Comparison of ENCODE assay signal across 24 cellular contexts in the genomic region with DNA sequence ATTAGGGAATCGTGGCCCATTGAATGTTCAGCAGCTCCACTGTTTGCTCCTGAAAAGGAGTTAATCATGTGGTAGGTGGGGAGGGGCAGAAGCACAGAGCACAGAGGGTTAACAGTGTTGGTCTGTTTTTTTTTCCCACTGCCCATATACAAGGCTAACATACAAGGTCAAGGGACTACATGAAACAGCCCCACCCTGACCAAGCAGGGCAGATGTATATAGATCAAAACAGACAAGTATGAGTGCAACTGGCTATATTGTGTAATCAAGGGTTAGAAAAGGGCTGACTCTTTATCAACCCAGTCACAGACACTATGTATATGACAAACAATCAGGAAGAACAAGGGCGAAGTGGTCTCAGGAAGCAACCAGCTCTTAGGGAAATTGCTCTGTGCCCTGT.
"Had no signal": no experiment of that assay in that cellular context is flagged by ENCODE, and none has a peak within 500 bp of the region (broad histone marks: within the 10 kb centered on the region; RNA-seq: fewer than 3 reads in every experiment).

No MANE protein-coding gene starts in this region.

- DNase-seq: activated CD4-positive, alpha-beta T cell treated with anti-CD3 and anti-CD28 coated beads for 4 hours; activated CD8-positive, alpha-beta memory T cell treated with anti-CD3 and anti-CD28 coated beads, Interleukin-2, amount 50 U/mL, for 48 hours; activated CD8-positive, alpha-beta T cell treated with anti-CD3 and anti-CD28 coated beads for 36 hours; activated effector memory CD4-positive, alpha-beta T cell treated with anti-CD3 and anti-CD28 coated beads, Interleukin-2, amount 50 U/mL, for 16 hours; activated naive CD4-positive, alpha-beta T cell treated with Interleukin-2 at 50 U/mL for 16 hours; activated naive CD8-positive, alpha-beta T cell treated with anti-CD3 and anti-CD28 coated beads, Interleukin-2, amount 50 U/mL, for 24 hours; activated T-cell treated with anti-CD3 and anti-CD28 coated beads, Interleukin-2, amount 50 U/mL, for 24 hours; amygdala; MG63; NCI-H1092 treated with DMSO at 0.1 percent for 48 hours; NCI-H1417 treated with DMSO at 0.1 percent for 48 hours; NCI-H2029; NCI-H2107; NCI-H2171 treated with DMSO at 0.1 percent for 48 hours; NCI-H226; NCI-H510A treated with DMSO at 0.1 percent for 48 hours; NCI-H69; NK-92 treated with Interleukin-12 subunit alpha and Interleukin-12 subunit beta, amount 100 ng/mL, for 24 hours; Peyer's patch; Right ventricle myocardium superior had no signal

- H3K4me3 ChIP-seq: cardiac muscle cell, MG63, Peyer's patch had no signal

- H3K27me3 ChIP-seq: cardiac muscle cell, MG63, Peyer's patch had no signal

- H3K27ac ChIP-seq: cardiac muscle cell, Peyer's patch, RWPE1 had no signal

- H3K4me1 ChIP-seq: Peyer's patch had no signal

- H3K9me3 ChIP-seq: MG63, Peyer's patch had no signal

- H3K36me3 ChIP-seq: cardiac muscle cell, MG63, Peyer's patch had no signal

- FAIRE-seq: astrocyte, HepG2 had no signal
